1 cellular context compared by ENCODE assay signal in genomic region chr18:63969965-63970802, GRCh38.
TF ChIP-seq lines count a peak whose summit lies in the region.

Gene SERPINB8, plus strand, starts transcription at chr18:63970081. Its CDS starts 8,228 bp downstream, at chr18:63978309.

TF ChIP-seq in K562, 482 proteins besides CTCF, POLR2A, EP300 and RAD21 (continued from another document):
- TF ChIP-seq VEZF1 (CRISPR knock-in tag; IDR thresholded peaks at IDR 0.05) (peak; percentile 38; the same call in 1 of the 2 replicates), JUND (IDR thresholded peaks at IDR 0.05; ENCODE audit: borderline replicate concordance, low read depth, low read length) (peak; percentile 54; the same call in 1 of the 2 replicates), JUND (tag; IDR thresholded peaks at IDR 0.05; ENCODE audit: borderline replicate concordance, low read depth, low read length) (no peak; the same call in 2 of the 3 replicates), CEBPG (CRISPR knock-in tag; IDR thresholded peaks at IDR 0.05) (no peak), CEBPG (tag; conservative IDR thresholded peaks at IDR 0.05 in 1 of 2, IDR thresholded peaks at IDR 0.05 in 1 of 2) (peak; percentile 56 to 67; a peak in 3 of 4 replicates), ATF1 (CRISPR knock-in tag; IDR thresholded peaks at IDR 0.05) (no peak), ATF1 (tag; IDR thresholded peaks at IDR 0.05) (peak; percentile 62), ETV6 (IDR thresholded peaks at IDR 0.05; ENCODE audit: borderline replicate concordance in 1 of 2, low read depth in 2 of 2, low read length in 1 of 2) (no peak), ETV6 (CRISPR knock-in tag; IDR thresholded peaks at IDR 0.05; ENCODE audit: borderline replicate concordance) (no peak), PTRF (tag; IDR thresholded peaks at IDR 0.05) (no peak), FOSL1 (tag; conservative IDR thresholded peaks at IDR 0.05) (peak; percentile 52), ZBTB33 (CRISPR knock-in tag; IDR thresholded peaks at IDR 0.05) (no peak), ETS2 (tag; IDR thresholded peaks at IDR 0.05; ENCODE audit: borderline replicate concordance, poor library complexity, severe bottlenecking) (no peak), CREM (IDR thresholded peaks at IDR 0.05; ENCODE audit: low read depth) (peak; percentile 45; the same call in 1 of the 2 replicates), ZNF639 (CRISPR knock-in tag; conservative IDR thresholded peaks at IDR 0.05 in 1 of 2, IDR thresholded peaks at IDR 0.05 in 1 of 2) (peak in 1 of 2 experiments; percentile 74; a peak in 2 of 4 replicates), ZNF584 (CRISPR knock-in tag; IDR thresholded peaks at IDR 0.05; ENCODE audit: low read depth) (0 out of 2 replicates have a peak, but pooled peaks have one; percentile 45), RBM14 (IDR thresholded peaks at IDR 0.05; ENCODE audit: borderline replicate concordance, insufficient read depth, low read depth, low read length) (no peak), E2F3 (CRISPR knock-in tag; IDR thresholded peaks at IDR 0.05) (no peak), FOXK1 (CRISPR knock-in tag; IDR thresholded peaks at IDR 0.05; ENCODE audit: borderline replicate concordance) (no peak), RAD51 (IDR thresholded peaks at IDR 0.05; ENCODE audit: borderline replicate concordance, low read depth) (no peak), ASH1L (IDR thresholded peaks at IDR 0.05; ENCODE audit: borderline replicate concordance, low read depth, partially characterized antibody) (no peak), MAZ (CRISPR knock-in tag; conservative IDR thresholded peaks at IDR 0.05 in 1 of 2, IDR thresholded peaks at IDR 0.05 in 1 of 2) (0 out of 4 replicates have a peak, but pooled peaks of 1 of the 2 experiments have one; percentile 23)
